Comparison of ENCODE assay signal across 1 cellular context in the genomic region with DNA sequence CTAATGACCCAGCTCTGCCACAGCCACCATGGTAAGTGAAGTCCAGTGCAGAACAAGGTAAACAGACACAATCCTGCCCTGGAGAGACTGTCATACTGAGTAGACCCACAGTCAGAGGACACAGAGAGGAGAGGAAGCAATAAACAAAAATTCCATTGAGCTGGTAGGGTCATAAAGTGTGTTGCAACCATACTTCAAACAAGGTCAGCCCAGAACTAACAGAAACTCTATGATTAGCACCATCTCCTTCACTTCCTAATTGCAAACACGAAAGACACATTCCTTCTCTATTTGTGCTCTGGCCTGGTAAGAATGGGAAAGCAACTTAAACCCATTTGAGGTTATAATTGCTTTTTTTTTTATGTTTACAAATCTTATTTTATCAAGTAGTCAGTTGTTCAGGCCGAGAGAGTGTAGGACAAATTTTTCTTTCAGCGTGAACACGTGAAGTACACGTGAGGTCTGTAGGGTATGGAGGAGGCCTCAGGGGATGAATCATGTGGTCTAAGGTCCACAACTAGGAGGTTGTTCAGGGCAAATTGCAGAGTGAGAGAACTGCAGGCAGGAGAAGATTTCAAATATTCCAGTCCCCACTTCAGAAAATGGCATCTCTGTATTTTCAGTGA.
TF ChIP-seq lines count a peak whose summit lies in the region.

No MANE protein-coding gene starts in this region.

TF ChIP-seq in HepG2, 621 proteins besides CTCF, POLR2A, EP300 and RAD21 (continued from another document and continues in another):
- TF ChIP-seq, protein P1, sequence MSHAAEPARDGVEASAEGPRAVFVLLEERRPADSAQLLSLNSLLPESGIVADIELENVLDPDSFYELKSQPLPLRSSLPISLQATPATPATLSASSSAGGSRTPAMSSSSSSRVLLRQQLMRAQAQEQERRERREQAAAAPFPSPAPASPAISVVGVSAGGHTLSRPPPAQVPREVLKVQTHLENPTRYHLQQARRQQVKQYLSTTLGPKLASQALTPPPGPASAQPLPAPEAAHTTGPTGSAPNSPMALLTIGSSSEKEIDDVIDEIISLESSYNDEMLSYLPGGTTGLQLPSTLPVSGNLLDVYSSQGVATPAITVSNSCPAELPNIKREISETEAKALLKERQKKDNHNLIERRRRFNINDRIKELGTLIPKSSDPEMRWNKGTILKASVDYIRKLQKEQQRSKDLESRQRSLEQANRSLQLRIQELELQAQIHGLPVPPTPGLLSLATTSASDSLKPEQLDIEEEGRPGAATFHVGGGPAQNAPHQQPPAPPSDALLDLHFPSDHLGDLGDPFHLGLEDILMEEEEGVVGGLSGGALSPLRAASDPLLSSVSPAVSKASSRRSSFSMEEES (CRISPR knock-in tag; IDR thresholded peaks at IDR 0.05): peak; percentile 98
- no peak for TF ChIP-seq IKZF1 (IDR thresholded peaks at IDR 0.05)
- TF ChIP-seq HNRNPLL (IDR thresholded peaks at IDR 0.05; ENCODE audit: low read depth, low read length, poor library complexity, severe bottlenecking): no peak
- TF ChIP-seq, protein P2, sequence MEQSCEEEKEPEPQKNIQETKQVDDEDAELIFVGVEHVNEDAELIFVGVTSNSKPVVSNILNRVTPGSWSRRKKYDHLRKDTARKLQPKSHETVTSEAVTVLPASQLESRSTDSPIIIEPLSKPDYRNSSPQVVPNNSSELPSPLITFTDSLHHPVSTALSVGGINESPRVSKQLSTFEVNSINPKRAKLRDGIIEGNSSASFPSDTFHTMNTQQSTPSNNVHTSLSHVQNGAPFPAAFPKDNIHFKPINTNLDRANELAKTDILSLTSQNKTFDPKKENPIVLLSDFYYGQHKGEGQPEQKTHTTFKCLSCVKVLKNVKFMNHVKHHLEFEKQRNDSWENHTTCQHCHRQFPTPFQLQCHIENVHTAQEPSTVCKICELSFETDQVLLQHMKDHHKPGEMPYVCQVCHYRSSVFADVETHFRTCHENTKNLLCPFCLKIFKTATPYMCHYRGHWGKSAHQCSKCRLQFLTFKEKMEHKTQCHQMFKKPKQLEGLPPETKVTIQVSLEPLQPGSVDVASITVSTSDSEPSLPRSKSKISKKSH (CRISPR knock-in tag; IDR thresholded peaks at IDR 0.05; ENCODE audit: borderline replicate concordance): no peak
- TF ChIP-seq ZNF570 (CRISPR knock-in tag; IDR thresholded peaks at IDR 0.05; ENCODE audit: borderline replicate concordance): peak; percentile 84
- TF ChIP-seq, protein P3, sequence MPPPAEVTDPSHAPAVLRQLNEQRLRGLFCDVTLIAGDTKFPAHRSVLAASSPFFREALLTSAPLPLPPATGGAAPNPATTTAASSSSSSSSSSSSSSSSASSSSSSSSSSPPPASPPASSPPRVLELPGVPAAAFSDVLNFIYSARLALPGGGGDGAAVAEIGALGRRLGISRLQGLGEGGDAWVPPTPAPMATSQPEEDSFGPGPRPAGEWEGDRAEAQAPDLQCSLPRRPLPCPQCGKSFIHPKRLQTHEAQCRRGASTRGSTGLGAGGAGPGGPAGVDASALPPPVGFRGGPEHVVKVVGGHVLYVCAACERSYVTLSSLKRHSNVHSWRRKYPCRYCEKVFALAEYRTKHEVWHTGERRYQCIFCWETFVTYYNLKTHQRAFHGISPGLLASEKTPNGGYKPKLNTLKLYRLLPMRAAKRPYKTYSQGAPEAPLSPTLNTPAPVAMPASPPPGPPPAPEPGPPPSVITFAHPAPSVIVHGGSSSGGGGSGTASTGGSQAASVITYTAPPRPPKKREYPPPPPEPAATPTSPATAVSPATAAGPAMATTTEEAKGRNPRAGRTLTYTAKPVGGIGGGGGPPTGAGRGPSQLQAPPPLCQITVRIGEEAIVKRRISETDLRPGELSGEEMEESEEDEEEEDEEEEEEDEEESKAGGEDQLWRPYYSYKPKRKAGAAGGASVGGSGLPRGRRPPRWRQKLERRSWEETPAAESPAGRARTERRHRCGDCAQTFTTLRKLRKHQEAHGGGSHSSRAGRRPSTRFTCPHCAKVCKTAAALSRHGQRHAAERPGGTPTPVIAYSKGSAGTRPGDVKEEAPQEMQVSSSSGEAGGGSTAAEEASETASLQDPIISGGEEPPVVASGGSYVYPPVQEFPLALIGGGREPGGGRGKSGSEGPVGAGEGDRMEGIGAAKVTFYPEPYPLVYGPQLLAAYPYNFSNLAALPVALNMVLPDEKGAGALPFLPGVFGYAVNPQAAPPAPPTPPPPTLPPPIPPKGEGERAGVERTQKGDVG (CRISPR knock-in tag; IDR thresholded peaks at IDR 0.05; ENCODE audit: borderline replicate concordance): no peak
- TF ChIP-seq, protein P4, sequence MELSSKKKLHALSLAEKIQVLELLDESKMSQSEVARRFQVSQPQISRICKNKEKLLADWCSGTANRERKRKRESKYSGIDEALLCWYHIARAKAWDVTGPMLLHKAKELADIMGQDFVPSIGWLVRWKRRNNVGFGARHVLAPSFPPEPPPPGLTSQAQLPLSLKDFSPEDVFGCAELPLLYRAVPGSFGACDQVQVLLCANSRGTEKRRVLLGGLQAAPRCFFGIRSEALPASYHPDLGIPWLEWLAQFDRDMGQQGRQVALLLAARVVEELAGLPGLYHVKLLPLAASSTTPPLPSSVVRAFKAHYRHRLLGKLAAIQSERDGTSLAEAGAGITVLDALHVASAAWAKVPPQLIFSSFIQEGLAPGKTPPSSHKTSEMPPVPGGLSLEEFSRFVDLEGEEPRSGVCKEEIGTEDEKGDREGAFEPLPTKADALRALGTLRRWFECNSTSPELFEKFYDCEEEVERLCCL (CRISPR knock-in tag; IDR thresholded peaks at IDR 0.05; ENCODE audit: borderline replicate concordance): no peak; the same call in 1 of the 2 replicates
- TF ChIP-seq ZBTB7A (CRISPR knock-in tag; IDR thresholded peaks at IDR 0.05): no peak
- TF ChIP-seq, protein P5, sequence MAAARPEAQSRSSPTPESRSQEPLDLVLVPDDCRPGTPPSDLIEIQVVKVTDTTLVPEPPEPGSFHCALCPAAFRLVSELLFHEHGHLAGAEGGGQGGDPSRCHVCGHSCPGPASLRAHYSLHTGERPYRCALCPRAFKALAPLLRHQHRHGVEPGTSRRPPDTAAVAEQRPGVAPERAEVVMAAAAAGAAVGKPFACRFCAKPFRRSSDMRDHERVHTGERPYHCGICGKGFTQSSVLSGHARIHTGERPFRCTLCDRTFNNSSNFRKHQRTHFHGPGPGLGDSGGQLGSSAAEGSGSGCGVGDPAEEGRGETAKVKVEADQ (CRISPR knock-in tag; IDR thresholded peaks at IDR 0.05; ENCODE audit: borderline replicate concordance): no peak
- TF ChIP-seq, protein P6, sequence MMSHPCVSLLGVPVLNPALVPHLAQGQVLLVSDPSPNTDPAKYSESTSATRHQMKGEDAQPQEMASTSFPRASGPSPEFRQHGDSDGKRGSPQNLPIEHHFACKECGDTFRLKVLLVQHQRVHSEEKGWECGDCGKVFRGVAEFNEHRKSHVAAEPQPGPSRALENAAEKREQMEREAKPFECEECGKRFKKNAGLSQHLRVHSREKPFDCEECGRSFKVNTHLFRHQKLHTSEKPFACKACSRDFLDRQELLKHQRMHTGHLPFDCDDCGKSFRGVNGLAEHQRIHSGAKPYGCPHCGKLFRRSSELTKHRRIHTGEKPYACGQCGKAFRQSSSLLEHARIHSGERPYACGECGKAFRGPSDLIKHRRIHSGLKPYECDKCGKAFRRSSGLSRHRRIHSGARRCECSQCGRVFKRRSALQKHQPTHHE (CRISPR knock-in tag; IDR thresholded peaks at IDR 0.05; ENCODE audit: borderline replicate concordance): peak; percentile 87; the same call in 1 of the 2 replicates
- no peak for TF ChIP-seq HNRNPH1 (optimal IDR thresholded peaks at IDR 0.05; ENCODE audit: low read depth, low read length)
- peak; percentile 37; the same call in 1 of the 2 replicates for TF ChIP-seq ZNF460 (CRISPR knock-in tag; IDR thresholded peaks at IDR 0.05; ENCODE audit: borderline replicate concordance)
- peak; percentile 95 for TF ChIP-seq SALL1 (CRISPR knock-in tag; IDR thresholded peaks at IDR 0.05)
- TF ChIP-seq, protein P7, sequence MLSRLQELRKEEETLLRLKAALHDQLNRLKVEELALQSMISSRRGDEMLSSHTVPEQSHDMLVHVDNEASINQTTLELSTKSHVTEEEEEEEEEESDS (CRISPR knock-in tag; IDR thresholded peaks at IDR 0.05; ENCODE audit: borderline replicate concordance): no peak
- no peak for TF ChIP-seq NFE2 (CRISPR knock-in tag; IDR thresholded peaks at IDR 0.05)
- TF ChIP-seq ZNF841 (CRISPR knock-in tag; IDR thresholded peaks at IDR 0.05; ENCODE audit: borderline replicate concordance): peak; percentile 83; the same call in 1 of the 2 replicates
- TF ChIP-seq, protein P8, sequence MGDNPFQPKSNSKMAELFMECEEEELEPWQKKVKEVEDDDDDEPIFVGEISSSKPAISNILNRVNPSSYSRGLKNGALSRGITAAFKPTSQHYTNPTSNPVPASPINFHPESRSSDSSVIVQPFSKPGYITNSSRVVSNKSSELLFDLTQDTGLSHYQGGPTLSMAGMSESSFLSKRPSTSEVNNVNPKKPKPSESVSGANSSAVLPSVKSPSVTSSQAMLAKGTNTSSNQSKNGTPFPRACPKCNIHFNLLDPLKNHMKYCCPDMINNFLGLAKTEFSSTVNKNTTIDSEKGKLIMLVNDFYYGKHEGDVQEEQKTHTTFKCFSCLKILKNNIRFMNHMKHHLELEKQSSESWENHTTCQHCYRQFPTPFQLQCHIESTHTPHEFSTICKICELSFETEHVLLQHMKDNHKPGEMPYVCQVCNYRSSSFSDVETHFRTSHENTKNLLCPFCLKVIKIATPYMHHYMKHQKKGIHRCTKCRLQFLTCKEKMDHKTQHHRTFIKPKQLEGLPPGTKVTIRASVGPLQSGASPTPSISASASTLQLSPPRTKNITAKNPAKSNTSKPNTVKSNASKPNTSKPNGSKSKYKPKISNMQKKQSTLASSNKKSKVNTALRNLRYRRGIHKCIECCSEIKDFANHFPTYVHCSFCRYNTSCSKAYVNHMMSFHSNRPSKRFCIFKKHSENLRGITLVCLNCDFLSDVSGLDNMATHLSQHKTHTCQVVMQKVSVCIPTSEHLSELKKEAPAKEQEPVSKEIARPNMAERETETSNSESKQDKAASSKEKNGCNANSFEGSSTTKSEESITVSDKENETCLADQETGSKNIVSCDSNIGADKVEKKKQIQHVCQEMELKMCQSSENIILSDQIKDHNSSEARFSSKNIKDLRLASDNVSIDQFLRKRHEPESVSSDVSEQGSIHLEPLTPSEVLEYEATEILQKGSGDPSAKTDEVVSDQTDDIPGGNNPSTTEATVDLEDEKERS (CRISPR knock-in tag; IDR thresholded peaks at IDR 0.05): peak; percentile 88; the same call in 1 of the 2 replicates
- TF ChIP-seq U2AF2 (IDR thresholded peaks at IDR 0.05; ENCODE audit: low read depth, low read length): no peak
- no peak for TF ChIP-seq ZNF737 (CRISPR knock-in tag; IDR thresholded peaks at IDR 0.05; ENCODE audit: borderline replicate concordance)
- TF ChIP-seq ZNF598 (CRISPR knock-in tag; IDR thresholded peaks at IDR 0.05; ENCODE audit: borderline replicate concordance): no peak
- peak; percentile 75; the same call in 1 of the 2 replicates for TF ChIP-seq PPARG (CRISPR knock-in tag; conservative IDR thresholded peaks at IDR 0.05)
- TF ChIP-seq ETV5 (CRISPR knock-in tag; IDR thresholded peaks at IDR 0.05; ENCODE audit: borderline replicate concordance): peak; percentile 85
- TF ChIP-seq GPN1 (CRISPR knock-in tag; IDR thresholded peaks at IDR 0.05; ENCODE audit: borderline replicate concordance): no peak
- TF ChIP-seq ZFP36L1 (CRISPR knock-in tag; IDR thresholded peaks at IDR 0.05): peak; percentile 90
- TF ChIP-seq ZNF788 (CRISPR knock-in tag; IDR thresholded peaks at IDR 0.05; ENCODE audit: borderline replicate concordance): peak; percentile 65; the same call in 1 of the 2 replicates
- TF ChIP-seq ZNF883 (CRISPR knock-in tag; IDR thresholded peaks at IDR 0.05; ENCODE audit: not compliant biosample characterization): no peak
- TF ChIP-seq, protein P9, sequence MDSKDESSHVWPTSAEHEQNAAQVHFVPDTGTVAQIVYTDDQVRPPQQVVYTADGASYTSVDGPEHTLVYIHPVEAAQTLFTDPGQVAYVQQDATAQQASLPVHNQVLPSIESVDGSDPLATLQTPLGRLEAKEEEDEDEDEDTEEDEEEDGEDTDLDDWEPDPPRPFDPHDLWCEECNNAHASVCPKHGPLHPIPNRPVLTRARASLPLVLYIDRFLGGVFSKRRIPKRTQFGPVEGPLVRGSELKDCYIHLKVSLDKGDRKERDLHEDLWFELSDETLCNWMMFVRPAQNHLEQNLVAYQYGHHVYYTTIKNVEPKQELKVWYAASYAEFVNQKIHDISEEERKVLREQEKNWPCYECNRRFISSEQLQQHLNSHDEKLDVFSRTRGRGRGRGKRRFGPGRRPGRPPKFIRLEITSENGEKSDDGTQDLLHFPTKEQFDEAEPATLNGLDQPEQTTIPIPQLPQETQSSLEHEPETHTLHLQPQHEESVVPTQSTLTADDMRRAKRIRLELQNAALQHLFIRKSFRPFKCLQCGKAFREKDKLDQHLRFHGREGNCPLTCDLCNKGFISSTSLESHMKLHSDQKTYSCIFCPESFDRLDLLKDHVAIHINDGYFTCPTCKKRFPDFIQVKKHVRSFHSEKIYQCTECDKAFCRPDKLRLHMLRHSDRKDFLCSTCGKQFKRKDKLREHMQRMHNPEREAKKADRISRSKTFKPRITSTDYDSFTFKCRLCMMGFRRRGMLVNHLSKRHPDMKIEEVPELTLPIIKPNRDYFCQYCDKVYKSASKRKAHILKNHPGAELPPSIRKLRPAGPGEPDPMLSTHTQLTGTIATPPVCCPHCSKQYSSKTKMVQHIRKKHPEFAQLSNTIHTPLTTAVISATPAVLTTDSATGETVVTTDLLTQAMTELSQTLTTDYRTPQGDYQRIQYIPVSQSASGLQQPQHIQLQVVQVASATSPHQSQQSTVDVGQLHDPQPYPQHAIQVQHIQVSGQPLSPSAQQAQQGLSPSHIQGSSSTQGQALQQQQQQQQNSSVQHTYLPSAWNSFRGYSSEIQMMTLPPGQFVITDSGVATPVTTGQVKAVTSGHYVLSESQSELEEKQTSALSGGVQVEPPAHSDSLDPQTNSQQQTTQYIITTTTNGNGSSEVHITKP (CRISPR knock-in tag; IDR thresholded peaks at IDR 0.05; ENCODE audit: low read depth): 0 out of 2 replicates have a peak, but pooled peaks have one; percentile 17
- no peak for TF ChIP-seq ZNF296 (CRISPR knock-in tag; conservative IDR thresholded peaks at IDR 0.05)
- no peak; the same call in 1 of the 2 replicates for TF ChIP-seq SMYD3 (CRISPR knock-in tag; IDR thresholded peaks at IDR 0.05)
- TF ChIP-seq SALL2 (CRISPR knock-in tag; IDR thresholded peaks at IDR 0.05): peak; percentile 74; the same call in 1 of the 2 replicates
- TF ChIP-seq, protein P10, sequence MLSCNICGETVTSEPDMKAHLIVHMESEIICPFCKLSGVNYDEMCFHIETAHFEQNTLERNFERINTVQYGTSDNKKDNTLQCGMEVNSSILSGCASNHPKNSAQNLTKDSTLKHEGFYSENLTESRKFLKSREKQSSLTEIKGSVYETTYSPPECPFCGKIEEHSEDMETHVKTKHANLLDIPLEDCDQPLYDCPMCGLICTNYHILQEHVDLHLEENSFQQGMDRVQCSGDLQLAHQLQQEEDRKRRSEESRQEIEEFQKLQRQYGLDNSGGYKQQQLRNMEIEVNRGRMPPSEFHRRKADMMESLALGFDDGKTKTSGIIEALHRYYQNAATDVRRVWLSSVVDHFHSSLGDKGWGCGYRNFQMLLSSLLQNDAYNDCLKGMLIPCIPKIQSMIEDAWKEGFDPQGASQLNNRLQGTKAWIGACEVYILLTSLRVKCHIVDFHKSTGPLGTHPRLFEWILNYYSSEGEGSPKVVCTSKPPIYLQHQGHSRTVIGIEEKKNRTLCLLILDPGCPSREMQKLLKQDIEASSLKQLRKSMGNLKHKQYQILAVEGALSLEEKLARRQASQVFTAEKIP (CRISPR knock-in tag; IDR thresholded peaks at IDR 0.05; ENCODE audit: borderline replicate concordance): no peak
- TF ChIP-seq NFIB (CRISPR knock-in tag; IDR thresholded peaks at IDR 0.05; ENCODE audit: borderline replicate concordance): no peak
- TF ChIP-seq SOX5 (CRISPR knock-in tag; IDR thresholded peaks at IDR 0.05; ENCODE audit: borderline replicate concordance): peak; percentile 92
- no peak for TF ChIP-seq ZNF274 (CRISPR knock-in tag; IDR thresholded peaks at IDR 0.05)
